28 cellular contexts compared by ENCODE assay signal in genomic region chr20:7712661-7713060, GRCh38.
"Had no signal": no experiment of that assay in that cellular context is flagged by ENCODE, and none has a peak within 500 bp of the region (broad histone marks: within the 10 kb centered on the region; RNA-seq: fewer than 3 reads in every experiment).

No MANE protein-coding gene starts in this region.

- H3K4me3 Mint-ChIP-seq: dendritic cell treated with granulocyte-macrophage colony-stimulating factor and Interleukin-4, amounts not matched to agents 40 ng/mL and 50 ng/mL, for 4 days; endodermal cell; memory B cell; natural killer cell; stimulated activated naive CD8-positive, alpha-beta T cell treated with anti-CD3 and anti-CD28 coated beads, Interleukin-15, amount 100 ng/mL, for 72 hours had no signal

- H3K36me3 Mint-ChIP-seq: memory B cell, natural killer cell had no signal

- H3K4me3 ChIP-seq: colonic mucosa, esophagus muscularis mucosa, gastroesophageal sphincter, heart left ventricle, hepatocyte, lower lobe of right lung, ovary, right lobe of liver, suprapubic skin, transverse colon, upper lobe of right lung, uterus had no signal

- H3K4me2 ChIP-seq: hepatocyte had no signal

- H3K27me3 ChIP-seq: colonic mucosa, esophagus muscularis mucosa, foreskin keratinocyte, gastroesophageal sphincter, heart left ventricle, hepatocyte, ovary, right lobe of liver, suprapubic skin, transverse colon, upper lobe of right lung, uterus had no signal

- H3K27ac Mint-ChIP-seq: dendritic cell treated with granulocyte-macrophage colony-stimulating factor and Interleukin-4, amounts not matched to agents 40 ng/mL and 50 ng/mL, for 4 days; endodermal cell; memory B cell; natural killer cell; stimulated activated naive CD8-positive, alpha-beta T cell treated with anti-CD3 and anti-CD28 coated beads, Interleukin-15, amount 100 ng/mL, for 72 hours had no signal

- H3K79me2 ChIP-seq: hepatocyte had no signal

- DNase-seq: colonic mucosa; effector CD8-positive, alpha-beta T cell; endodermal cell; foreskin keratinocyte; heart left ventricle; kidney glomerular epithelial cell; left ventricle myocardium superior; lower lobe of right lung; natural killer cell; occipital lobe; ovary; posterior cingulate gyrus; retina; right lobe of liver; small intestine; stimulated activated CD4-positive, alpha-beta T cell treated with anti-CD3 and anti-CD28 coated beads, Interleukin-15, amount 100 ng/mL, for 24 hours; stimulated activated CD4-positive, alpha-beta T cell treated with anti-CD3 and anti-CD28 coated beads, Interleukin-2, amount 100 ng/mL, for 48 hours; stimulated activated naive CD4-positive, alpha-beta T cell; stimulated activated naive CD8-positive, alpha-beta T cell treated with anti-CD3 and anti-CD28 coated beads, Interleukin-15, amount 100 ng/mL, for 72 hours; transverse colon; upper lobe of right lung; uterus had no signal

- H3K4me1 ChIP-seq: colonic mucosa, esophagus muscularis mucosa, foreskin keratinocyte, gastroesophageal sphincter, heart left ventricle, lower lobe of right lung, suprapubic skin, transverse colon, upper lobe of right lung, uterus had no signal

- H3K27ac ChIP-seq: colonic mucosa, esophagus muscularis mucosa, foreskin keratinocyte, gastroesophageal sphincter, heart left ventricle, hepatocyte, lower lobe of right lung, ovary, right lobe of liver, suprapubic skin, transverse colon, upper lobe of right lung, uterus had no signal

- H3K36me3 ChIP-seq: colonic mucosa, esophagus muscularis mucosa, gastroesophageal sphincter, heart left ventricle, lower lobe of right lung, ovary, right lobe of liver, suprapubic skin, transverse colon, upper lobe of right lung, uterus had no signal

- H3K9me3 Mint-ChIP-seq: dendritic cell treated with granulocyte-macrophage colony-stimulating factor and Interleukin-4, amounts not matched to agents 40 ng/mL and 50 ng/mL, for 4 days; endodermal cell; memory B cell had no signal

- H3K4me1 Mint-ChIP-seq: natural killer cell; stimulated activated naive CD8-positive, alpha-beta T cell treated with anti-CD3 and anti-CD28 coated beads, Interleukin-15, amount 100 ng/mL, for 72 hours had no signal

- H2AFZ ChIP-seq: hepatocyte had no signal

- H3K27me3 Mint-ChIP-seq: dendritic cell treated with granulocyte-macrophage colony-stimulating factor and Interleukin-4, amounts not matched to agents 40 ng/mL and 50 ng/mL, for 4 days; memory B cell; stimulated activated naive CD8-positive, alpha-beta T cell treated with anti-CD3 and anti-CD28 coated beads, Interleukin-15, amount 100 ng/mL, for 72 hours had no signal

- ATAC-seq: foreskin keratinocyte; gastroesophageal sphincter; heart left ventricle; left ventricle myocardium superior; lower lobe of right lung; natural killer cell; right lobe of liver; stimulated activated naive CD8-positive, alpha-beta T cell treated with anti-CD3 and anti-CD28 coated beads, Interleukin-15, amount 100 ng/mL, for 72 hours; upper lobe of right lung had no signal
